ENCODE assay signal across 8 cellular contexts in the genomic region with DNA sequence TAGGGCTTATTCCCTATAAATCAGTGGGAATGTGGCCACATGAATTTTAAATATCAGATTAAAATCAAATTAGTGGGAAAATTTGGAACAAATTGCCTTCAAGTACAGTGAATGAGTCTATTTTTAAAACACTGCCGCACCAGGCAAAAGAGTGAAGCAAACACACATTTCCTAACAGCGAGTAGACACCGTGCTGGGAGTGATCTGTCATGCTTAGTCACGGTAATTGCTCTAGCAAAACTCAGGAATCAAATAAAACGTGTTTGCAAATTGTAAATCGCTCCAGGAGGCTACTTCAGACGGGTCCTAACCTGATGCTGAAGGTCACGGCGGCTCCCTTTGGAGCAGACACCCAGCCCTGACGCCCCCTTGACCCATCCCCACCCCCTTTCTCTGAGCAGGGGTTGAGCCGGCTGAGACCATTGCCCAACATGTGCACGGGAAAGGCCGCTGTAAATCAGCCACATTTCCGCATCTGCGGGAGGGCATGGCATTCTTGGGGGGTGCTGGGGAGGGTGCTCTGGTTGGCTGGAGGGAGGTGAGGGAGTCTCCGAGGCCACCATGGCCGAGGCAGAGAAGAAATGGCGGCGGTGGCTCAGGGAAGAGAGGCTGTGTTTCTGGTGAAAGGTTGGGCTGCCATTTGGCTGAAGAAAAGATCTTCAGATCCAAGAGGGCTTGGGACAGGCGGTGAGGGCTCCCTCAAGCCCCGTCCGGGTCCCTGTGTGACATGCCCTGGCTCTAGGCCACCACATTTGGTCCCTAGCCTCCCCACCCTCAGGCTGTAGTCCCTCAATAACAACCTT.
DNase-seq lines count a peak whose midpoint lies in the region; ATAC-seq and TF ChIP-seq lines count a peak whose summit lies in the region.

No MANE protein-coding gene starts in this region.

- ATAC-seq in HG03039 (IDR thresholded peaks at IDR 0.05; ENCODE audit: unreplicated experiment): no peak

- no peak overlapping the region for H3K4me3 ChIP-seq in choroid plexus epithelial cell (ENCODE audit: low read depth, low read length)

- no peak for TF ChIP-seq CTCF in choroid plexus epithelial cell (conservative IDR thresholded peaks at IDR 0.05; ENCODE audit: low read depth, low read length)

- DNase-seq in DMS 273 (lab: John Stamatoyannopoulos, UW; ENCODE audit: unreplicated experiment) (peak; percentile 55), NCI-H2081 (lab: John Stamatoyannopoulos, UW) (peak; percentile 39 to 80), choroid plexus epithelial cell (ENCODE audit: low read depth) (peak; percentile 86), non-pigmented ciliary epithelial cell (ENCODE audit: low read depth) (peak; percentile 38), GM19238 (ENCODE audit: insufficient read length, low spot score) (no peak), ecto neural progenitor cell (ENCODE audit: low spot score) (no peak), NCI-H2196 (lab: John Stamatoyannopoulos, UW; ENCODE audit: unreplicated experiment) (no peak)

Comparison
In these comparisons a context has a peak if more than half of its experiments do, and no peak if none do; other contexts are left out.
1. DNase-seq: peak in DMS 273 (single experiment), NCI-H2081 (2 of 2), choroid plexus epithelial cell (single experiment) and non-pigmented ciliary epithelial cell (single experiment); none in GM19238 (single experiment), ecto neural progenitor cell (single experiment) and NCI-H2196 (single experiment).